Comparison of ENCODE assay signal across 6 cellular contexts in genomic region chr4:932713-933070, GRCh38. TPM values are rescaled to one million over a fixed set of nuclear protein-coding genes. Genes with fewer than 3 reads are reported as not detected.
DNase-seq lines count a peak whose midpoint lies in the region; ATAC-seq and TF ChIP-seq lines count a peak whose summit lies in the region.

No MANE protein-coding gene starts in this region.

- H3K9ac ChIP-seq in trophoblast cell (ENCODE audit: low read length) = peak overlapping the region; percentile 94

- H3K4me3 ChIP-seq in ACC112 (ENCODE audit: low read depth, low read length) (peak overlapping the region; percentile 96), coronary artery (peak overlapping the region; percentile 92), trophoblast cell (ENCODE audit: low read depth, low read length) (peak overlapping the region; percentile 100)

- in situ Hi-C loops in KBM-7 (cut with MboI; ENCODE audit: low pct_unique_long_range_greater_than_20kb, low sequenced_read_pairs) = no loop called here

- H3K4me1 ChIP-seq in ACC112 (ENCODE audit: control insufficient read depth, insufficient read depth, low read length, unreplicated experiment) = peaks cover 9% of the 10 kb centered on the region
- H3K4me1 ChIP-seq in trophoblast cell (ENCODE audit: control insufficient read depth in 1 of 2, insufficient read depth in 2 of 2, low read length in 2 of 2) = peaks cover 7 to 8% of the 10 kb centered on the region in 2 experiments

- no peak for TF ChIP-seq CTCF in coronary artery (IDR thresholded peaks at IDR 0.05)

- peak overlapping the region; percentile 77 for H4K8ac ChIP-seq in trophoblast cell (ENCODE audit: low read depth, low read length)

- H2AFZ ChIP-seq in ACC112 (ENCODE audit: low read length, unreplicated experiment) (peak overlapping the region; percentile 46), trophoblast cell (ENCODE audit: insufficient read depth, low read length, poor library complexity) (peak overlapping the region; percentile 65)

- H2BK5ac ChIP-seq in trophoblast cell (ENCODE audit: low read depth, low read length, poor library complexity) = no peak overlapping the region

- H3K4me2 ChIP-seq in trophoblast cell (ENCODE audit: low read length) = peak overlapping the region; percentile 100

- WGBS in trophoblast cell (ENCODE audit: extremely low coverage, insufficient coverage, insufficient read length) = no CpG with 5 or more reads among the region's 11 CpGs

- peak; percentile 1 for ATAC-seq in HG03520 (IDR thresholded peaks at IDR 0.05; ENCODE audit: unreplicated experiment)

- no peak overlapping the region for H4K91ac ChIP-seq in trophoblast cell (ENCODE audit: low read depth, low read length)

- H2AK5ac ChIP-seq in trophoblast cell (ENCODE audit: low read length) = no peak overlapping the region

- H3K79me2 ChIP-seq in ACC112 (ENCODE audit: control insufficient read depth, insufficient read depth, low read length, unreplicated experiment) = peaks cover 47% of the 10 kb centered on the region
- peaks cover 22% of the 10 kb centered on the region for H3K79me2 ChIP-seq in trophoblast cell (ENCODE audit: control insufficient read depth, insufficient read depth, low read length, poor library complexity)

- H3K27me3 ChIP-seq in ACC112 (ENCODE audit: insufficient read depth, low read length) = no peaks in the 10 kb centered on the region
- H3K27me3 ChIP-seq in trophoblast cell (ENCODE audit: insufficient read depth, low read length) = no peaks in the 10 kb centered on the region

- no peaks in the 10 kb centered on the region for H3K9me3 ChIP-seq in trophoblast cell (ENCODE audit: insufficient read depth, low read depth, low read length)

- peaks cover 7% of the 10 kb centered on the region for H3K79me1 ChIP-seq in trophoblast cell (ENCODE audit: low read length)

- H3K27ac ChIP-seq in ACC112 (ENCODE audit: low read depth, low read length) (peak overlapping the region; percentile 62; the same call in 1 of the 2 replicates), coronary artery (peak overlapping the region; percentile 87 to 88), trophoblast cell (ENCODE audit: low read depth, low read length) (peak overlapping the region; percentile 26)

- no peak overlapping the region for H3K4ac ChIP-seq in trophoblast cell (ENCODE audit: low read depth, low read length)

- no peak overlapping the region for H3K18ac ChIP-seq in trophoblast cell (ENCODE audit: low read length)

- no peak overlapping the region for H2BK12ac ChIP-seq in trophoblast cell (ENCODE audit: low read length)

- H4K12ac ChIP-seq in trophoblast cell (ENCODE audit: low read depth, low read length) = peak overlapping the region; percentile 9

- H2BK120ac ChIP-seq in trophoblast cell (ENCODE audit: insufficient read depth, low read length, poor library complexity) = no peak overlapping the region

- H3K36me3 ChIP-seq in ACC112 (ENCODE audit: insufficient read depth, low read length) (no peaks in the 10 kb centered on the region), trophoblast cell (ENCODE audit: control insufficient read depth in 1 of 2, insufficient read depth in 2 of 2, low read length in 2 of 2) (peaks cover 0 to 5% of the 10 kb centered on the region in 2 experiments)

- no peak overlapping the region for H3K23ac ChIP-seq in trophoblast cell (ENCODE audit: low read length)

- no peak overlapping the region for H3K14ac ChIP-seq in trophoblast cell (ENCODE audit: low read length)

- DNase-seq in coronary artery (ENCODE audit: low spot score) (no peak), trophoblast cell (no peak), NCI-H748 (lab: John Stamatoyannopoulos, UW; ENCODE audit: unreplicated experiment) (no peak), KBM-7 (no peak)

RNA-seq across cellular contexts. Expression of gene TMEM175, which starts 0.4 kb away (rescaled TPM):
- 13.5 and 15.8 TPM in 2 replicates for polyA plus RNA-seq in trophoblast cell (2013)

RNA-seq across cellular contexts. Expression of gene GAK, which starts 0.6 kb away (rescaled TPM):
- polyA plus RNA-seq in trophoblast cell (2013) = 76.4 and 76.8 TPM in 2 replicates

RNA-seq across cellular contexts. Expression of gene DGKQ, which starts 40.7 kb away (rescaled TPM):
- 4.2 TPM in 2 replicates for polyA plus RNA-seq in trophoblast cell (2013)

RNA-seq across cellular contexts. Expression of gene IDUA, which starts 54.2 kb away (rescaled TPM):
- polyA plus RNA-seq in trophoblast cell (2013) = 2.0 and 2.2 TPM in 2 replicates

Comparison
In these comparisons a context has a peak if more than half of its experiments do, and no peak if none do; other contexts are left out.
1. H3K27ac ChIP-seq: peak in every context shown above with its lines; median percentile 88 in coronary artery; 62 in ACC112; 26 in trophoblast cell.